ENCODE assay signal across 29 cellular contexts in genomic region chr14:65769151-65769550, GRCh38.
"Had no signal": no experiment of that assay in that cellular context is flagged by ENCODE, and none has a peak within 500 bp of the region (broad histone marks: within the 10 kb centered on the region; RNA-seq: fewer than 3 reads in every experiment).

No MANE protein-coding gene starts in this region.

- H3K4me1 ChIP-seq: esophagus muscularis mucosa, gastroesophageal sphincter, left ventricle myocardium inferior, lower lobe of right lung, right lobe of liver, testis, tibial nerve, upper lobe of right lung had no signal

- ATAC-seq: effector memory CD8-positive, alpha-beta T cell; gastroesophageal sphincter; left cardiac atrium; lower lobe of right lung; natural killer cell; right lobe of liver; stimulated activated naive B cell treated with anti-CD40 and anti-IgM and Interleukin-4, amounts not matched to agents 10 μg/mL and 1 μg/mL and 100 μg/mL, for 72 hours; stimulated activated naive CD8-positive, alpha-beta T cell treated with anti-CD3 and anti-CD28 coated beads, Interleukin-15, amount 100 ng/mL, for 72 hours; upper lobe of right lung had no signal

- H3K4me3 Mint-ChIP-seq: dendritic cell treated with granulocyte-macrophage colony-stimulating factor and Interleukin-4, amounts not matched to agents 40 ng/mL and 50 ng/mL, for 4 days; effector memory CD8-positive, alpha-beta T cell; immature natural killer cell; memory B cell; mesothelial cell of epicardium; natural killer cell; neural crest cell; stimulated activated naive B cell treated with anti-CD40 and anti-IgM and Interleukin-4, amounts not matched to agents 10 μg/mL and 1 μg/mL and 100 μg/mL, for 72 hours; stimulated activated naive CD8-positive, alpha-beta T cell treated with anti-CD3 and anti-CD28 coated beads, Interleukin-15, amount 100 ng/mL, for 72 hours had no signal

- DNase-seq: effector memory CD8-positive, alpha-beta T cell; foreskin fibroblast; glutamatergic neuron; immature natural killer cell; kidney; left cardiac atrium; left ventricle myocardium inferior; lower lobe of right lung; natural killer cell; ovary; retina; right lobe of liver; stimulated activated CD4-positive, alpha-beta T cell treated with anti-CD3 and anti-CD28 coated beads, Interleukin-2, amount 100 ng/mL, for 24 hours; stimulated activated CD4-positive, alpha-beta T cell treated with anti-CD3 and anti-CD28 coated beads, Interleukin-4, amount 100 ng/mL, for 4 hours; stimulated activated naive B cell treated with anti-CD40 and anti-IgM and Interleukin-4, amounts not matched to agents 10 μg/mL and 1 μg/mL and 100 μg/mL, for 72 hours; stimulated activated naive CD8-positive, alpha-beta T cell treated with anti-CD3 and anti-CD28 coated beads, Interleukin-15, amount 100 ng/mL, for 72 hours; testis; upper lobe of right lung had no signal

- H3K36me3 ChIP-seq: esophagus muscularis mucosa, gastroesophageal sphincter, left ventricle myocardium inferior, lower lobe of right lung, ovary, right lobe of liver, tibial nerve, upper lobe of right lung had no signal

- H3K9me3 Mint-ChIP-seq: effector memory CD8-positive, alpha-beta T cell; immature natural killer cell; memory B cell; natural killer cell; stimulated activated naive B cell treated with anti-CD40 and anti-IgM and Interleukin-4, amounts not matched to agents 10 μg/mL and 1 μg/mL and 100 μg/mL, for 72 hours had no signal

- H3K4me1 Mint-ChIP-seq: immature natural killer cell; memory B cell; mesothelial cell of epicardium; natural killer cell; neural crest cell; stimulated activated naive CD8-positive, alpha-beta T cell treated with anti-CD3 and anti-CD28 coated beads, Interleukin-15, amount 100 ng/mL, for 72 hours had no signal

- H3K4me3 ChIP-seq: esophagus muscularis mucosa, gastroesophageal sphincter, left ventricle myocardium inferior, lower lobe of right lung, ovary, right lobe of liver, skin epidermis, testis, tibial nerve, upper lobe of right lung had no signal

- H3K36me3 Mint-ChIP-seq: immature natural killer cell; memory B cell; mesothelial cell of epicardium; natural killer cell; stimulated activated naive B cell treated with anti-CD40 and anti-IgM and Interleukin-4, amounts not matched to agents 10 μg/mL and 1 μg/mL and 100 μg/mL, for 72 hours had no signal

- FAIRE-seq: colon, kidney had no signal

- H3K27ac ChIP-seq: epithelial cell of prostate, esophagus muscularis mucosa, gastroesophageal sphincter, left ventricle myocardium inferior, lower lobe of right lung, ovary, right lobe of liver, skin epidermis, testis, tibial nerve, upper lobe of right lung had no signal

- H3K27me3 ChIP-seq: esophagus muscularis mucosa, ovary, right lobe of liver, testis, tibial nerve, upper lobe of right lung had no signal

- H3K27ac Mint-ChIP-seq: dendritic cell treated with granulocyte-macrophage colony-stimulating factor and Interleukin-4, amounts not matched to agents 40 ng/mL and 50 ng/mL, for 4 days; effector memory CD8-positive, alpha-beta T cell; immature natural killer cell; memory B cell; mesothelial cell of epicardium; natural killer cell; progenitor cell of endocrine pancreas; stimulated activated naive B cell treated with anti-CD40 and anti-IgM and Interleukin-4, amounts not matched to agents 10 μg/mL and 1 μg/mL and 100 μg/mL, for 72 hours had no signal

- H3K27me3 Mint-ChIP-seq: dendritic cell treated with granulocyte-macrophage colony-stimulating factor and Interleukin-4, amounts not matched to agents 40 ng/mL and 50 ng/mL, for 4 days; stimulated activated naive CD8-positive, alpha-beta T cell treated with anti-CD3 and anti-CD28 coated beads, Interleukin-15, amount 100 ng/mL, for 72 hours had no signal

- H3K9me3 ChIP-seq: esophagus muscularis mucosa, gastroesophageal sphincter, lower lobe of right lung, ovary, right lobe of liver, testis, upper lobe of right lung had no signal
